ENCODE assay signal across 9 cellular contexts in the genomic region with DNA sequence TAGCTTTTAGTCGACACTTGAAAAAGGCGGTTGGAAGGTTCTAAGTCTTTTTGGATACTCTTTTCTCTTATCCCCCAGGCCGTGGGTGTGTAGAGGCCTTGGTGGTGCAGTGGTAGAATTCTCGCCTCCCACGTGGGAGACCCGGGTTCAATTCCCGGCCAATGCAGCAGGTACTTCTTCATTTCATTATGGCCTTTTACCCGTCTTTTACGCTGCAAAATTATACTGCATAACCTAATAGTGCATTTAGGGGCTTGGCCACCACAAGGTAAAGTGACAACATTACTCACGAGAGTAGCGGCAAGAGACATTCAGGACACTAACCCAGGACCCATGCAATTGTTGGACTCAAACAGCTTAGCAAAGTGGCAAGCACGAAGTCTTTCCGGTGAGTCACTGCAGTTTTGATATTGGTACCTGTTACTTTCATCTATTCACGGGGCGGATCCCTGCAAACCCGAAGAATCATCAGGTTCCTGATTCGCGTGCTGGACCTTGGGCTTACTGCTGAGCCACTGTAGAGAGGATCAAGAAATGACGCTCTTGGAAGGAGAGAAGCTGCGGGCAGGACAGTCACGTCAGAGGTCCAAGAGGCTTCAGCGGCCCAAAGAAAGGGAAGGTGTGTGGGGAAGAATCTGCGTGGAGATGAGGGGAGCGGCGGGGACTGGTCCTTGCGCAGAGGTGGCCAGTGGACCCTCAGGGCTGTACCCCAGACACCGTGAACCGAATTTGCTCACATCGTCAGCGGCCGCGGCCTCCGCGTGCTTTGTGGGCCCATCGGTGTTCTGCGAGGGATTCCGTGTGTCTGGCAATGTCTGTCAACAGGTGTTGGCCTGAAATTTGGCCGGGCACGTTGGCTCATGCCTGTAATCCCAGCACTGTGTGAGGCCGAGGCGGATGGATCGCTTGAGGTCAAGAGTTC. TPM values are rescaled to one million over a fixed set of nuclear protein-coding genes. Genes with fewer than 3 reads are reported as not detected.
A peak's percentile ranks its signal among the peaks of the same experiment; 100 is the strongest.
DNase-seq lines count a peak whose midpoint lies in the region; ATAC-seq, FAIRE-seq and TF ChIP-seq lines count a peak whose summit lies in the region.
"Had no signal": no experiment of that assay in that cellular context is flagged by ENCODE, and none has a peak within 500 bp of the region (broad histone marks: within the 10 kb centered on the region; RNA-seq: fewer than 3 reads in every experiment).

No MANE protein-coding gene starts in this region.

- no peak for TF ChIP-seq EP300 in HepG2 (IDR thresholded peaks at IDR 0.05; ENCODE audit: low read depth in 2 of 2, low read length in 2 of 2)
- no peak for TF ChIP-seq EP300 in HepG2 (CRISPR knock-in tag; IDR thresholded peaks at IDR 0.05; ENCODE audit: borderline replicate concordance)

- intact Hi-C loops in HepG2 (cut with micrococcal nuclease; ENCODE audit: unreplicated experiment) (no loop called here), tibial artery (cut with DNase I; ENCODE audit: low total_unique reads) (no loop called here)

- 71 to 72% methylated on average over 42 of the region's 42 CpGs for WGBS in GM23248 (ENCODE audit: low coverage in 1 of 2, low lambda C conversion rate in 2 of 2, missing lambda C conversion rate in 2 of 2), 2 experiments
- 70% methylated on average over 42 of the region's 42 CpGs for WGBS in HepG2 (ENCODE audit: low lambda C conversion rate)

- H3K27ac ChIP-seq in 22Rv1, result 0 out of 2 replicates have a peak overlapping the region, but pooled peaks have one; percentile 21
- H3K27ac ChIP-seq in GM23248, result no peak overlapping the region
- no peak overlapping the region for H3K27ac ChIP-seq in Peyer's patch
- H3K27ac ChIP-seq in HepG2 (ENCODE audit: extremely low read length, insufficient read depth, low read length), result no peak overlapping the region
- H3K27ac ChIP-seq in tibial artery, result no peak overlapping the region

- no peak overlapping the region for H3K4me3 Mint-ChIP-seq in activated naive CD8-positive, alpha-beta T cell treated with anti-CD3 and anti-CD28 coated beads, Interleukin-2, amount 50 U/mL, for 24 hours
- H3K4me3 Mint-ChIP-seq: activated naive CD4-positive, alpha-beta T cell treated with anti-CD3 and anti-CD28 coated beads, Interleukin-2, amount 50 U/mL, for 24 hours had no signal

- H3K27me3 ChIP-seq in GM23248 (replicated peaks; ENCODE audit: insufficient read depth) (peaks cover 53% of the 10 kb centered on the region), Peyer's patch (no peaks in the 10 kb centered on the region), HepG2 (ENCODE audit: control insufficient read depth in 1 of 2, insufficient read depth in 2 of 2, low read length in 2 of 2) (peaks cover 3 to 22% of the 10 kb centered on the region in 2 experiments; a peak in 4 of 5 replicates), tibial artery (peaks cover 3 to 15% of the 10 kb centered on the region in 2 donors)

- no peaks in the 10 kb centered on the region for H3K79me2 ChIP-seq in GM23248 (ENCODE audit: insufficient read depth)
- H3K79me2 ChIP-seq in HepG2 (ENCODE audit: insufficient read depth, low read length), result no peaks in the 10 kb centered on the region

- H3K36me3 Mint-ChIP-seq in activated naive CD8-positive, alpha-beta T cell treated with anti-CD3 and anti-CD28 coated beads, Interleukin-2, amount 50 U/mL, for 24 hours (ENCODE audit: low read depth), result no peaks in the 10 kb centered on the region
- H3K36me3 Mint-ChIP-seq: activated naive CD4-positive, alpha-beta T cell treated with anti-CD3 and anti-CD28 coated beads, Interleukin-2, amount 50 U/mL, for 24 hours had no signal

- in situ Hi-C loops in GM23248 (cut with MboI) (loop anchor here (10.0 kb wide), 1 partner anchor 183 kb away; no protein-coding TSS in a partner anchor), HepG2 (cut with HindIII; ENCODE audit: extremely low pct_ligation_motif_present, low pct_unique_long_range_greater_than_20kb) (no loop called here)

- H3K9me2 ChIP-seq in GM23248 (ENCODE audit: insufficient read depth), result no peaks in the 10 kb centered on the region

- POLR2A ChIA-PET in HepG2 (lab: Yijun Ruan, JAX), result no interaction called here

- H3K9me3 Mint-ChIP-seq in activated naive CD8-positive, alpha-beta T cell treated with anti-CD3 and anti-CD28 coated beads, Interleukin-2, amount 50 U/mL, for 24 hours, result no peaks in the 10 kb centered on the region
- H3K9me3 Mint-ChIP-seq: activated naive CD4-positive, alpha-beta T cell treated with anti-CD3 and anti-CD28 coated beads, Interleukin-2, amount 50 U/mL, for 24 hours had no signal

- BruUV-seq in HepG2 (replicated peaks; lab: Mats Ljungman, UMichigan), result no TSS peak

- H3K36me3 ChIP-seq in GM23248 (ENCODE audit: low read depth) (no peaks in the 10 kb centered on the region), Peyer's patch (no peaks in the 10 kb centered on the region), HepG2 (replicated peaks in 1 of 2; ENCODE audit: control insufficient read depth in 1 of 2, insufficient read depth in 2 of 2, low read length in 2 of 2) (no peaks in the 10 kb centered on the region), tibial artery (no peaks in the 10 kb centered on the region)

- peaks cover 7% of the 10 kb centered on the region for H3K27me3 Mint-ChIP-seq in activated naive CD8-positive, alpha-beta T cell treated with anti-CD3 and anti-CD28 coated beads, Interleukin-2, amount 50 U/mL, for 24 hours
- H3K27me3 Mint-ChIP-seq: activated naive CD4-positive, alpha-beta T cell treated with anti-CD3 and anti-CD28 coated beads, Interleukin-2, amount 50 U/mL, for 24 hours had no signal

- TF ChIP-seq POLR2A in Peyer's patch (IDR thresholded peaks at IDR 0.05), result no peak
- no peak for TF ChIP-seq POLR2A in HepG2 (IDR thresholded peaks at IDR 0.05; ENCODE audit: insufficient read depth in 1 of 2, low read depth in 2 of 2, low read length in 2 of 2)

- H4K20me1 ChIP-seq in GM23248 (ENCODE audit: insufficient read depth) (no peaks in the 10 kb centered on the region), HepG2 (ENCODE audit: insufficient read depth, low read length) (no peaks in the 10 kb centered on the region)

- TF ChIP-seq RAD21 in HepG2 (CRISPR knock-in tag; IDR thresholded peaks at IDR 0.05), result no peak

- no peaks in the 10 kb centered on the region for H3K4me1 Mint-ChIP-seq in activated naive CD8-positive, alpha-beta T cell treated with anti-CD3 and anti-CD28 coated beads, Interleukin-2, amount 50 U/mL, for 24 hours
- H3K4me1 Mint-ChIP-seq: activated naive CD4-positive, alpha-beta T cell treated with anti-CD3 and anti-CD28 coated beads, Interleukin-2, amount 50 U/mL, for 24 hours had no signal

- H3F3A ChIP-seq in GM23248 (ENCODE audit: insufficient read depth), result no peaks in the 10 kb centered on the region

- no peaks in the 10 kb centered on the region for H3K9me3 ChIP-seq in GM23248 (ENCODE audit: low read depth)
- no peaks in the 10 kb centered on the region for H3K9me3 ChIP-seq in Peyer's patch
- no peaks in the 10 kb centered on the region for H3K9me3 ChIP-seq in HepG2 (ENCODE audit: low read length)
- H3K9me3 ChIP-seq in tibial artery, result no peaks in the 10 kb centered on the region

- DNase-seq in GM23248 (peak; percentile 45), Peyer's patch (peak; percentile 49 to 66 (median 66)), HepG2 (ENCODE audit: low spot score) (peak; percentile 57), tibial artery (peak; percentile 26 to 76), NCI-H2081 (lab: John Stamatoyannopoulos, UW) (no peak)
- peak; percentile 75 for DNase-seq in activated naive CD8-positive, alpha-beta T cell treated with anti-CD3 and anti-CD28 coated beads, Interleukin-2, amount 50 U/mL, for 24 hours

- H3K27ac Mint-ChIP-seq in activated naive CD8-positive, alpha-beta T cell treated with anti-CD3 and anti-CD28 coated beads, Interleukin-2, amount 50 U/mL, for 24 hours, result no peak overlapping the region
- H3K27ac Mint-ChIP-seq: activated naive CD4-positive, alpha-beta T cell treated with anti-CD3 and anti-CD28 coated beads, Interleukin-2, amount 50 U/mL, for 24 hours had no signal

- ATAC-seq in activated naive CD8-positive, alpha-beta T cell treated with anti-CD3 and anti-CD28 coated beads, Interleukin-2, amount 50 U/mL, for 24 hours, result peak; percentile 97
- ATAC-seq in HepG2 (peak; percentile 82), GM19452 (IDR thresholded peaks at IDR 0.05; ENCODE audit: unreplicated experiment) (no peak)

- H3K4me2 ChIP-seq in GM23248 (ENCODE audit: unreplicated experiment) (no peak overlapping the region), HepG2 (ENCODE audit: low read depth, low read length) (peak overlapping the region; percentile 15; the same call in 1 of the 2 replicates)

- TF ChIP-seq CTCF in 22Rv1 (IDR thresholded peaks at IDR 0.05) (no peak), Peyer's patch (IDR thresholded peaks at IDR 0.05) (no peak), HepG2 (CRISPR knock-in tag; IDR thresholded peaks at IDR 0.05) (no peak), tibial artery (IDR thresholded peaks at IDR 0.05) (no peak)

- FAIRE-seq in HepG2 (lab: Jason Lieb, UNC), result no peak

- H3K4me3 ChIP-seq in GM23248, result no peak overlapping the region
- H3K4me3 ChIP-seq in Peyer's patch, result no peak overlapping the region
- H3K4me3 ChIP-seq in HepG2 (replicated peaks in 1 of 3; ENCODE audit: insufficient read depth in 1 of 3, low read depth in 2 of 3, low read length in 3 of 3), result no peak overlapping the region
- no peak overlapping the region for H3K4me3 ChIP-seq in tibial artery

- CTCF ChIA-PET in HepG2 (lab: Yijun Ruan, JAX; ENCODE audit: low intra/inter-chr PET ratio, low total read pairs), result no interaction called here

- H3K4me1 ChIP-seq in GM23248 (ENCODE audit: insufficient read depth), result no peaks in the 10 kb centered on the region
- H3K4me1 ChIP-seq in Peyer's patch, result peaks cover 0 to 5% (median 0%) of the 10 kb centered on the region in 4 donors
- 0 out of 2 replicates have a peak, but pooled peaks cover 7% of the 10 kb centered on the region for H3K4me1 ChIP-seq in HepG2 (ENCODE audit: insufficient read depth, low read length)
- H3K4me1 ChIP-seq in tibial artery, result no peaks in the 10 kb centered on the region

- H2AFZ ChIP-seq in GM23248 (no peak overlapping the region), HepG2 (ENCODE audit: low read length) (no peak overlapping the region)

- H3K9ac ChIP-seq in GM23248 (no peak overlapping the region), HepG2 (ENCODE audit: insufficient read depth, low read depth, low read length) (no peak overlapping the region)

RNA-seq across cellular contexts. Expression of gene RNU1-4, which starts 12.9 kb away (rescaled TPM):
- total RNA-seq in GM23248 (2014; rRNA removed; shearing (Covaris generic)), result under 0.01 TPM in 1 of 2 replicates, not detected in the other
- polyA plus RNA-seq in GM23248 (2016; fragmentation: Nextera tagmentation; extraction: Ambion mirVana) (not detected in 2 replicates), HepG2 (2011; rRNA removed) (under 0.01 TPM in 2 replicates)
- total RNA-seq in Peyer's patch (under 1 TPM; under 0.01 TPM), HepG2 (2016; rRNA removed; fragmentation: Illumina TruSeq; extraction: Trizol) (859 and 11,018 TPM in 2 replicates)
- total RNA-seq in HepG2 (2016; cell fraction: cytosol; rRNA removed; fragmentation: Illumina TruSeq; extraction: Trizol; ENCODE audit: low read depth), result 16,281 and 17,236 TPM in 2 replicates
- 1,309 and 10,613 TPM in 2 replicates for total RNA-seq in HepG2 (2016; cell fraction: insoluble cytoplasmic fraction; rRNA removed; fragmentation: Illumina TruSeq; extraction: Trizol)
- total RNA-seq in HepG2 (2016; cell fraction: membrane; rRNA removed; fragmentation: Illumina TruSeq; extraction: Trizol), result 2,848 and 3,475 TPM in 2 replicates
- 52,466 and 64,417 TPM in 2 replicates for total RNA-seq in HepG2 (2016; cell fraction: nucleus; rRNA removed; fragmentation: Illumina TruSeq; extraction: Trizol)
- under 0.01 TPM in 2 replicates for polyA plus RNA-seq in HepG2 (2011; cell fraction: cytosol; rRNA removed)
- under 0.01 TPM in 2 replicates for polyA plus RNA-seq in HepG2 (2011; cell fraction: nucleus; rRNA removed)
- polyA plus RNA-seq in HepG2 (2012), result 78.2 TPM in 1 of 2 replicates, not detected in the other
- 27.3 and 44.4 TPM in 2 replicates for polyA plus RNA-seq in HepG2 (2016; cell fraction: cytosol; fragmentation: Illumina TruSeq; extraction: Trizol; ENCODE audit: low read depth)
- not detected in 2 replicates for polyA plus RNA-seq in HepG2 (2016; cell fraction: insoluble cytoplasmic fraction; fragmentation: Illumina TruSeq; extraction: Trizol; ENCODE audit: low read depth)
- polyA plus RNA-seq in HepG2 (2016; cell fraction: membrane; fragmentation: Illumina TruSeq; extraction: Trizol; ENCODE audit: low read depth), result not detected in 2 replicates
- 32.8 TPM in 1 of 2 replicates, not detected in the other for polyA plus RNA-seq in HepG2 (2016; cell fraction: nucleus; fragmentation: Illumina TruSeq; extraction: Trizol; ENCODE audit: insufficient read depth, low read depth)
- 12,820 and 15,604 TPM in 2 replicates for polyA minus RNA-seq in HepG2 (2011; rRNA and poly(A)+ RNA removed; ENCODE audit: low replicate concordance)
- polyA minus RNA-seq in HepG2 (2011; cell fraction: cytosol; rRNA and poly(A)+ RNA removed), result 90,102 and 105,040 TPM in 2 replicates
- polyA minus RNA-seq in HepG2 (2011; cell fraction: nucleus; rRNA and poly(A)+ RNA removed), result 42,574 and 58,030 TPM in 2 replicates

Comparison
In these comparisons a context has a peak if more than half of its experiments do, and no peak if none do; other contexts are left out.
1. DNase-seq: peak in GM23248 (single experiment), Peyer's patch (3 of 3), activated naive CD8-positive, alpha-beta T cell treated with anti-CD3 and anti-CD28 coated beads, Interleukin-2, amount 50 U/mL, for 24 hours (single experiment), HepG2 (single experiment) and tibial artery (2 of 2); none in NCI-H2081 (0 of 2).
2. RNA of gene RNU1-4, which starts 12.9 kb away (total RNA-seq): 859 to 64,417 TPM in HepG2; under 0.01 TPM in GM23248 and under 0.01 TPM in Peyer's patch; every median in the first group is over 100 times any median in the second.